ENCODE assay signal across 1 cellular context in the genomic region with DNA sequence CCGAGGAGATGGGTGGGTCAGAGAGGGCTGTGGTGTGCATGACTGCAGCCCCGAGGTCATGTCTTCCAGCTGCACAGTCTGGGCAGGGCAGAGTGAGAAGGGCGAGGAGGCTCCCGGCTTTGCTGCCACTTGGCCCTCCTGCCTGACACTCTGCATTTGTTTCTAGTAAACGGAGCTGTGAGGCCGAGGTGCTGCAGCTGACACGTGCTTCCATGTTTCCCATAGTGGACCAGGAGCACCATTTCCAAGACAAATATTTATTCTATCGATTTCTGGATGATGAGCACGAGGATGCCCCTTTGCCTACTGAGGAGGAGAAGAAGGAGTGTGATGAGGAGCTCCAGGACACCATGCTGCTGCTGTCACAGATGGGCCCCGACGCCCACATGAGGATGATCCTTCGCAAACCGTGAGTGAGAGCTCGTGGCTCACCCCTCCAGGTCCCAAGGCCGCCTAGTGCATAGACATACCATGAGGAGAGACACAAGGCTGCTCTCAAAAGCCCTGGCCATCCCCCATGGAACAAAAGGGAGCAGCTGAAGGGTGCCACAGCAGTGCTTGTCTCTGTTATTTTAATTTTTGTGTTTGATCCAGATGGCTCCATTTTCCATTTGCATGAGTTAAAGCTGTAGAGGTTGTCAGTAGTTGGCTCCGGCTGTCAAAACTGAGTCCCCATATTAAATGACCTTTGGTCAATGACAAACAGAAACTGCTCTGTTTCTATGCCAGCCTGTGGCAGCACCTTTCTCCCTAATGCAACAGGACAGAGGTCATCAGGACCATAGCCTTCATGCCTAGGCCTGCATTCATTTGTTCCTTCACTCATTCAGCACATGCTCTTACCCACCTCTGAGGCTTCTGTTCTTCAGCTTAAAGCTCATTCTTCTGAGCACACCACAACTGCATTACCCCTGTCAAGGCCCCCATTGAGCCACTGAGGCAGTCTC.
TF ChIP-seq lines count a peak whose summit lies in the region.

No MANE protein-coding gene starts in this region.

TF ChIP-seq in SK-N-SH, 30 proteins besides CTCF, POLR2A, EP300 and RAD21 (continued from another document):
- TF ChIP-seq, protein P1, sequence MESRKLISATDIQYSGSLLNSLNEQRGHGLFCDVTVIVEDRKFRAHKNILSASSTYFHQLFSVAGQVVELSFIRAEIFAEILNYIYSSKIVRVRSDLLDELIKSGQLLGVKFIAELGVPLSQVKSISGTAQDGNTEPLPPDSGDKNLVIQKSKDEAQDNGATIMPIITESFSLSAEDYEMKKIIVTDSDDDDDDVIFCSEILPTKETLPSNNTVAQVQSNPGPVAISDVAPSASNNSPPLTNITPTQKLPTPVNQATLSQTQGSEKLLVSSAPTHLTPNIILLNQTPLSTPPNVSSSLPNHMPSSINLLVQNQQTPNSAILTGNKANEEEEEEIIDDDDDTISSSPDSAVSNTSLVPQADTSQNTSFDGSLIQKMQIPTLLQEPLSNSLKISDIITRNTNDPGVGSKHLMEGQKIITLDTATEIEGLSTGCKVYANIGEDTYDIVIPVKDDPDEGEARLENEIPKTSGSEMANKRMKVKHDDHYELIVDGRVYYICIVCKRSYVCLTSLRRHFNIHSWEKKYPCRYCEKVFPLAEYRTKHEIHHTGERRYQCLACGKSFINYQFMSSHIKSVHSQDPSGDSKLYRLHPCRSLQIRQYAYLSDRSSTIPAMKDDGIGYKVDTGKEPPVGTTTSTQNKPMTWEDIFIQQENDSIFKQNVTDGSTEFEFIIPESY (IDR thresholded peaks at IDR 0.05; ENCODE audit: borderline replicate concordance, low read depth): no peak
- no peak for TF ChIP-seq NFIC (IDR thresholded peaks at IDR 0.05; ENCODE audit: borderline replicate concordance)
- no peak for TF ChIP-seq YY1 (IDR thresholded peaks at IDR 0.05; ENCODE audit: low read depth)
